1 cellular context compared by ENCODE assay signal in genomic region chr18:5107990-5108389, GRCh38.
TF ChIP-seq lines count a peak whose summit lies in the region.

No MANE protein-coding gene starts in this region.

TF ChIP-seq in GM23338, 12 proteins besides CTCF, POLR2A, EP300 and RAD21 (continued from another document):
- peak; percentile 66 for TF ChIP-seq REST (IDR thresholded peaks at IDR 0.05; ENCODE audit: unreplicated experiment)
TF ChIP-seq in GM23338: peak in this region for 1.
